7 cellular contexts compared by ENCODE assay signal in the genomic region with DNA sequence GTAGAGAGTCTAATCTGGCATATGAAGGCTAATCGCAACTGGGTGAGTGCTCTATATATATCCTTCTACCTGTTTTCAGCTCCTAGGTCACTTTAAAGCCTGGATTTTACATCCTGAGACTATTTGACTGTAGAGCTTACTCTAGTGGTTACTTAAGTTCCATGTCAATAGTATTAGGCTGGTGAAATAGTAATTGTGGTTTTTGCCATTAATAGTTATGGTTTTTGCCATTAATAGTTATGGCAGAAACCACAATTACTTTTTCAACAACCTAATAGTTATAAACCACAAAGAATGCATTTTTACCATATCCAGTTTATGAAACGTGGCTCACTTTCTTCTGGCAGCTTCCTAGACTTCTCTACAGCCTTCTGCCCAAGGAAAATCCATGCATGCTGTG.
"Had no signal": no experiment of that assay in that cellular context is flagged by ENCODE, and none has a peak within 500 bp of the region (broad histone marks: within the 10 kb centered on the region; RNA-seq: fewer than 3 reads in every experiment).

No MANE protein-coding gene starts in this region.

- H2AFZ ChIP-seq: GM23338 had no signal

- H3K4me1 ChIP-seq: HAP-1 had no signal

- H3K9me3 ChIP-seq: HAP-1 had no signal

- H3K36me3 ChIP-seq: HAP-1 had no signal

- H3K4me2 ChIP-seq: GM23338 had no signal

- DNase-seq: HFFc6, IMR-90, KG1 had no signal

- ATAC-seq: GM23338, HCT116, K562 had no signal

- H3K4me3 ChIP-seq: GM23338, HAP-1, K562 had no signal
